ENCODE assay signal across 24 cellular contexts in the genomic region with DNA sequence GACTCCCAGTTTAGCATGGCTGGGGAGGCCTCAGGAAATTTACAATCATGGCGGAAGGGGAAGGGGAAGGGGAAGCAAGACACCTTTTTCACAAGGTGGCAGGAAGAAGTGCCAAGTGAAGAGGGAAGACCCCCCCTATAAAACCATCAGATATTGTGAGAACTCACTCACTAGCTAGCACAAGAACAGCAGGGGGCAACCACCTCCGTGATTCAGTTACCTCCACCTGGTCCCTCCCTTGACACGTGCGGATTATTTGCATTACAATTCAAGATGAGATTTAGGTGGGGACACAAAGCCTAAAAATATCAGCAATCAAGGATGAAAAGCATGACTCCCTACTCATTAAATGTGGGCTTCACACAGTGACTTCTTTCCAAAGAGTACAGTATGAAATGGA.
"Had no signal": no experiment of that assay in that cellular context is flagged by ENCODE, and none has a peak within 500 bp of the region (broad histone marks: within the 10 kb centered on the region; RNA-seq: fewer than 3 reads in every experiment).

No MANE protein-coding gene starts in this region.

- H3K4me3 Mint-ChIP-seq: memory B cell; naive thymus-derived CD4-positive, alpha-beta T cell; nephron; neural progenitor cell; stimulated activated naive CD8-positive, alpha-beta T cell treated with anti-CD3 and anti-CD28 coated beads, Interleukin-15, amount 100 ng/mL, for 72 hours; type B pancreatic cell had no signal

- H3K9ac ChIP-seq: neural progenitor cell had no signal

- DNase-seq: dorsolateral prefrontal cortex; effector CD4-positive, alpha-beta T cell; foreskin fibroblast; gastrocnemius medialis; head of caudate nucleus; kidney; midbrain; naive thymus-derived CD4-positive, alpha-beta T cell; stimulated activated CD4-positive, alpha-beta T cell treated with anti-CD3 and anti-CD28 coated beads, Interleukin-12 subunit alpha, Interleukin-12 subunit beta, amount 100 ng/mL, for 4 hours; stimulated activated CD4-positive, alpha-beta T cell treated with anti-CD3 and anti-CD28 coated beads, Interleukin-1b, Interleukin-23, amount 100 ng/mL, for 48 hours; stimulated activated CD4-positive, alpha-beta T cell treated with anti-CD3 and anti-CD28 coated beads, Interleukin-4, amount 100 ng/mL, for 1 hour; stimulated activated CD8-positive, alpha-beta memory T cell treated with anti-CD3 and anti-CD28 coated beads, Interleukin-4, amount 100 ng/mL, for 48 hours; stimulated activated naive CD4-positive, alpha-beta T cell; stimulated activated naive CD8-positive, alpha-beta T cell treated with anti-CD3 and anti-CD28 coated beads, Interleukin-15, amount 100 ng/mL, for 72 hours had no signal

- H3K9me3 ChIP-seq: gastrocnemius medialis, prostate gland, right atrium auricular region, suprapubic skin had no signal

- H3K9me3 Mint-ChIP-seq: memory B cell; naive thymus-derived CD4-positive, alpha-beta T cell; nephron; neural progenitor cell; stimulated activated naive CD8-positive, alpha-beta T cell treated with anti-CD3 and anti-CD28 coated beads, Interleukin-15, amount 100 ng/mL, for 72 hours; type B pancreatic cell had no signal

- H3K27ac ChIP-seq: dorsolateral prefrontal cortex, epithelial cell of prostate, gastrocnemius medialis, neural progenitor cell, prostate gland, right atrium auricular region, suprapubic skin had no signal

- H3K36me3 ChIP-seq: gastrocnemius medialis, neural progenitor cell, prostate gland, right atrium auricular region, suprapubic skin had no signal

- H3K4me1 ChIP-seq: gastrocnemius medialis, prostate gland, right atrium auricular region, suprapubic skin had no signal

- H3K27ac Mint-ChIP-seq: memory B cell; naive thymus-derived CD4-positive, alpha-beta T cell; nephron; neural progenitor cell; stimulated activated naive CD8-positive, alpha-beta T cell treated with anti-CD3 and anti-CD28 coated beads, Interleukin-15, amount 100 ng/mL, for 72 hours; type B pancreatic cell had no signal

- H3K27me3 ChIP-seq: dorsolateral prefrontal cortex, gastrocnemius medialis, neural progenitor cell, right atrium auricular region, suprapubic skin had no signal

- H3K4me2 ChIP-seq: neural progenitor cell, smooth muscle cell had no signal

- H3K27me3 Mint-ChIP-seq: stimulated activated naive CD8-positive, alpha-beta T cell treated with anti-CD3 and anti-CD28 coated beads, Interleukin-15, amount 100 ng/mL, for 72 hours had no signal

- H2AFZ ChIP-seq: neural progenitor cell had no signal

- H3K4me1 Mint-ChIP-seq: memory B cell; naive thymus-derived CD4-positive, alpha-beta T cell; nephron; stimulated activated naive CD8-positive, alpha-beta T cell treated with anti-CD3 and anti-CD28 coated beads, Interleukin-15, amount 100 ng/mL, for 72 hours had no signal

- H3K4me3 ChIP-seq: dorsolateral prefrontal cortex, gastrocnemius medialis, lung, neural progenitor cell, prostate gland, right atrium auricular region, smooth muscle cell, suprapubic skin had no signal

- H3K36me3 Mint-ChIP-seq: memory B cell; naive thymus-derived CD4-positive, alpha-beta T cell; neural progenitor cell; type B pancreatic cell had no signal
